Comparison of ENCODE assay signal across 1 cellular context in the genomic region with DNA sequence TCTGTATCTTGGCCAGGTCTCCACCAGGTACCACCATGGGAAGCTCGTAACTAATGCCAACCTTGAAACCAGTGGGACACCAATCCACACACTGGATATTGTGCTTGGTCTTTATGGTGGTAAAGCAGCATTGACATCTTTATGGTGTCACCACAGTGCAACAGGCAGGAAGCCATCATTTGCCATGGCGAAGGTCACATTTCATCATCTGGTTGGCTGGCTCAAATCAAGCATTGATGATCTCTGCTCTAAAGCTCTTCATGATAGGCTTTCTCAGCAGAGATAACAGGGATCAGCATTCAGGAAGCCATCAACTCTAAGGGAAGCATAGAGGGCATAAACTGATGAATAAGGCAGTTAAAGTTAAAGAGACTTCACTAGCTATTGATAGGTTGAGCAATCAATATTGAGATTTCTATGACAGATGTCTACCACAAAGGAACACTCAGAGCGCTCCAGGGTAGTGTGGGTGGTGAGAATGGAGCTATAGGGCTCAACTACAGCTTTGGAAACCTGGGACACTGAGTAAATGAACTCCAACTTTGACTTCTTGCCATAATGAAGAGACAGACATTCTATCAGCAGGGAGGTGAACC.
TF ChIP-seq lines count a peak whose summit lies in the region.

No MANE protein-coding gene starts in this region.

TF ChIP-seq in HepG2, 621 proteins besides CTCF, POLR2A, EP300 and RAD21 (continued from another document):
- TF ChIP-seq, protein P1, sequence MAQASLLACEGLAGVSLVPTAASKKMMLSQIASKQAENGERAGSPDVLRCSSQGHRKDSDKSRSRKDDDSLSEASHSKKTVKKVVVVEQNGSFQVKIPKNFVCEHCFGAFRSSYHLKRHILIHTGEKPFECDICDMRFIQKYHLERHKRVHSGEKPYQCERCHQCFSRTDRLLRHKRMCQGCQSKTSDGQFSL (CRISPR knock-in tag; IDR thresholded peaks at IDR 0.05): no peak
- TF ChIP-seq JARID2 (CRISPR knock-in tag; IDR thresholded peaks at IDR 0.05; ENCODE audit: insufficient replicate concordance) (no peak), ZNF564 (CRISPR knock-in tag; IDR thresholded peaks at IDR 0.05) (no peak), ZNF549 (CRISPR knock-in tag; IDR thresholded peaks at IDR 0.05) (no peak), DMAP1 (CRISPR knock-in tag; IDR thresholded peaks at IDR 0.05) (no peak), ZNF556 (CRISPR knock-in tag; IDR thresholded peaks at IDR 0.05; ENCODE audit: borderline replicate concordance) (no peak), ZFP36 (IDR thresholded peaks at IDR 0.05; ENCODE audit: borderline replicate concordance, low read depth, low read length, partially characterized antibody) (no peak), ZNF670 (CRISPR knock-in tag; IDR thresholded peaks at IDR 0.05; ENCODE audit: borderline replicate concordance) (no peak)
- TF ChIP-seq, protein P2, sequence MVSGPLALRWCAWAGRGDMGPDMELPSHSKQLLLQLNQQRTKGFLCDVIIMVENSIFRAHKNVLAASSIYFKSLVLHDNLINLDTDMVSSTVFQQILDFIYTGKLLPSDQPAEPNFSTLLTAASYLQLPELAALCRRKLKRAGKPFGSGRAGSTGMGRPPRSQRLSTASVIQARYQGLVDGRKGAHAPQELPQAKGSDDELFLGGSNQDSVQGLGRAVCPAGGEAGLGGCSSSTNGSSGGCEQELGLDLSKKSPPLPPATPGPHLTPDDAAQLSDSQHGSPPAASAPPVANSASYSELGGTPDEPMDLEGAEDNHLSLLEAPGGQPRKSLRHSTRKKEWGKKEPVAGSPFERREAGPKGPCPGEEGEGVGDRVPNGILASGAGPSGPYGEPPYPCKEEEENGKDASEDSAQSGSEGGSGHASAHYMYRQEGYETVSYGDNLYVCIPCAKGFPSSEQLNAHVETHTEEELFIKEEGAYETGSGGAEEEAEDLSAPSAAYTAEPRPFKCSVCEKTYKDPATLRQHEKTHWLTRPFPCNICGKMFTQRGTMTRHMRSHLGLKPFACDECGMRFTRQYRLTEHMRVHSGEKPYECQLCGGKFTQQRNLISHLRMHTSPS (CRISPR knock-in tag; IDR thresholded peaks at IDR 0.05; ENCODE audit: low read depth): no peak
